ENCODE assay signal across 8 cellular contexts in genomic region chr3:197627160-197627771, GRCh38.
A peak's percentile ranks its signal among the peaks of the same experiment; 100 is the strongest.
DNase-seq lines count a peak whose midpoint lies in the region; ATAC-seq and TF ChIP-seq lines count a peak whose summit lies in the region.
"Not testable (repeated sequence)": the region's sequence is repeated elsewhere in the genome, so short reads cannot be mapped to it uniquely, and the experiment has no call there.

No MANE protein-coding gene starts in this region.

- H3F3A ChIP-seq in PC-9 (ENCODE audit: insufficient read depth, low read depth): not testable (repeated sequence)

- CTCF ChIA-PET in CD4-positive, alpha-beta memory T cell (lab: Charles Lee; ENCODE audit: partially characterized antibody); PC-9 (lab: Charles Lee): not testable (repeated sequence)

- H3K79me2 ChIP-seq in PC-9 (ENCODE audit: low read depth): peaks cover 25% of the 10 kb centered on the region

- DNase-seq in CD4-positive, alpha-beta memory T cell; fibroblast of villous mesenchyme (ENCODE audit: low read depth); stimulated activated naive B cell treated with anti-CD40 and anti-IgM and Interleukin-4, amounts not matched to agents 10 μg/mL and 1 μg/mL and 100 μg/mL, for 72 hours: not testable (repeated sequence)
- peak in 1 of 2 experiments; percentile 48 for DNase-seq in PC-9
- peak; percentile 10 for DNase-seq in activated naive CD8-positive, alpha-beta T cell treated with anti-CD3 and anti-CD28 coated beads, Interleukin-2, amount 50 U/mL, for 24 hours
- peak in 2 of 3 donors; percentile 62 to 83 for DNase-seq in mucosa of descending colon

- not testable (repeated sequence) for H3K4me1 ChIP-seq in CD4-positive, alpha-beta memory T cell (ENCODE audit: insufficient read depth, low read length); PC-9 (replicated peaks; ENCODE audit: insufficient read depth); mucosa of descending colon (ENCODE audit: low read depth)

- not testable (repeated sequence) for H2AFZ ChIP-seq in PC-9

- peak; percentile 45 for ATAC-seq in GM21390 (IDR thresholded peaks at IDR 0.05; ENCODE audit: unreplicated experiment)
- peak; percentile 49 for ATAC-seq in HG03066 (IDR thresholded peaks at IDR 0.05; ENCODE audit: low read depth, unreplicated experiment)
- ATAC-seq in activated naive CD8-positive, alpha-beta T cell treated with anti-CD3 and anti-CD28 coated beads, Interleukin-2, amount 50 U/mL, for 24 hours: peak; percentile 30
- peak; percentile 91 for ATAC-seq in mucosa of descending colon
- peak; percentile 66 to 69 for ATAC-seq in stimulated activated naive B cell treated with anti-CD40 and anti-IgM and Interleukin-4, amounts not matched to agents 10 μg/mL and 1 μg/mL and 100 μg/mL, for 72 hours (replicated peaks)

- POLR2A ChIA-PET in CD4-positive, alpha-beta memory T cell (lab: Charles Lee; ENCODE audit: partially characterized antibody); PC-9 (lab: Charles Lee; ENCODE audit: unreplicated experiment): not testable (repeated sequence)

- H3K9me3 Mint-ChIP-seq in CD4-positive, alpha-beta memory T cell; activated naive CD8-positive, alpha-beta T cell treated with anti-CD3 and anti-CD28 coated beads, Interleukin-2, amount 50 U/mL, for 24 hours; stimulated activated naive B cell treated with anti-CD40 and anti-IgM and Interleukin-4, amounts not matched to agents 10 μg/mL and 1 μg/mL and 100 μg/mL, for 72 hours: not testable (repeated sequence)

- TF ChIP-seq CTCF in PC-9 (conservative IDR thresholded peaks at IDR 0.05); fibroblast of villous mesenchyme (IDR thresholded peaks at IDR 0.05; ENCODE audit: insufficient read depth, low read depth, low read length); mucosa of descending colon (IDR thresholded peaks at IDR 0.05): not testable (repeated sequence)

- H3K27ac ChIP-seq in CD4-positive, alpha-beta memory T cell (ENCODE audit: low read depth, low read length): peak overlapping the region; percentile 56
- H3K27ac ChIP-seq in PC-9: not testable (repeated sequence)

- not testable (repeated sequence) for H3K27me3 ChIP-seq in CD4-positive, alpha-beta memory T cell (ENCODE audit: insufficient read depth, low read length); PC-9 (ENCODE audit: insufficient read depth, low read depth)

- H4K20me1 ChIP-seq in PC-9 (ENCODE audit: insufficient read depth): not testable (repeated sequence)

- peak overlapping the region; percentile 63 to 86 (median 80) for H3K4me3 Mint-ChIP-seq in CD4-positive, alpha-beta memory T cell
- H3K4me3 Mint-ChIP-seq in activated naive CD8-positive, alpha-beta T cell treated with anti-CD3 and anti-CD28 coated beads, Interleukin-2, amount 50 U/mL, for 24 hours: peak overlapping the region; percentile 80
- H3K4me3 Mint-ChIP-seq in stimulated activated naive B cell treated with anti-CD40 and anti-IgM and Interleukin-4, amounts not matched to agents 10 μg/mL and 1 μg/mL and 100 μg/mL, for 72 hours: peak overlapping the region; percentile 36 to 90

- not testable (repeated sequence) for H3K4me1 Mint-ChIP-seq in CD4-positive, alpha-beta memory T cell; activated naive CD8-positive, alpha-beta T cell treated with anti-CD3 and anti-CD28 coated beads, Interleukin-2, amount 50 U/mL, for 24 hours; stimulated activated naive B cell treated with anti-CD40 and anti-IgM and Interleukin-4, amounts not matched to agents 10 μg/mL and 1 μg/mL and 100 μg/mL, for 72 hours

- H3K36me3 Mint-ChIP-seq in CD4-positive, alpha-beta memory T cell; activated naive CD8-positive, alpha-beta T cell treated with anti-CD3 and anti-CD28 coated beads, Interleukin-2, amount 50 U/mL, for 24 hours (ENCODE audit: low read depth); stimulated activated naive B cell treated with anti-CD40 and anti-IgM and Interleukin-4, amounts not matched to agents 10 μg/mL and 1 μg/mL and 100 μg/mL, for 72 hours: not testable (repeated sequence)

- H3K36me3 ChIP-seq in CD4-positive, alpha-beta memory T cell (ENCODE audit: insufficient read depth, low read length); PC-9 (ENCODE audit: low read depth); mucosa of descending colon (ENCODE audit: low read depth): not testable (repeated sequence)

- not testable (repeated sequence) for H3K9me3 ChIP-seq in CD4-positive, alpha-beta memory T cell (ENCODE audit: control insufficient read depth in 1 of 2, low read length in 2 of 2); PC-9 (ENCODE audit: insufficient read depth, low read depth); mucosa of descending colon

- peak overlapping the region in 3 of 7 donors; percentile 44 to 84 (median 67) for H3K27ac Mint-ChIP-seq in CD4-positive, alpha-beta memory T cell
- not testable (repeated sequence) for H3K27ac Mint-ChIP-seq in activated naive CD8-positive, alpha-beta T cell treated with anti-CD3 and anti-CD28 coated beads, Interleukin-2, amount 50 U/mL, for 24 hours; stimulated activated naive B cell treated with anti-CD40 and anti-IgM and Interleukin-4, amounts not matched to agents 10 μg/mL and 1 μg/mL and 100 μg/mL, for 72 hours

- not testable (repeated sequence) for H3K9me2 ChIP-seq in PC-9 (ENCODE audit: insufficient read depth)

- H3K4me3 ChIP-seq in CD4-positive, alpha-beta memory T cell (ENCODE audit: low read length in 2 of 2): peak overlapping the region in 1 of 2 donors; percentile 49
- H3K4me3 ChIP-seq in PC-9: peak overlapping the region; percentile 66
- peak overlapping the region; percentile 68 for H3K4me3 ChIP-seq in fibroblast of villous mesenchyme (ENCODE audit: low read depth, low read length)
- peak overlapping the region; percentile 50 for H3K4me3 ChIP-seq in mucosa of descending colon

- H3K27me3 Mint-ChIP-seq in CD4-positive, alpha-beta memory T cell; activated naive CD8-positive, alpha-beta T cell treated with anti-CD3 and anti-CD28 coated beads, Interleukin-2, amount 50 U/mL, for 24 hours; stimulated activated naive B cell treated with anti-CD40 and anti-IgM and Interleukin-4, amounts not matched to agents 10 μg/mL and 1 μg/mL and 100 μg/mL, for 72 hours: not testable (repeated sequence)

- not testable (repeated sequence) for BruUV-seq in PC-9 (replicated peaks; lab: Mats Ljungman, UMichigan)

- intact Hi-C loops in CD4-positive, alpha-beta memory T cell (cut with micrococcal nuclease); PC-9 (cut with micrococcal nuclease; ENCODE audit: unreplicated experiment); mucosa of descending colon (cut with DNase I, micrococcal nuclease): not testable (repeated sequence)

- peak overlapping the region; percentile 80 for H3K4me2 ChIP-seq in PC-9

Comparison
In these comparisons a context has a peak if more than half of its experiments do, and no peak if none do; other contexts are left out.
1. ATAC-seq: peak in every context shown above with its lines; median percentile 91 in mucosa of descending colon; 68 in stimulated activated naive B cell treated with anti-CD40 and anti-IgM and Interleukin-4, amounts not matched to agents 10 μg/mL and 1 μg/mL and 100 μg/mL, for 72 hours; 49 in HG03066; 45 in GM21390; 30 in activated naive CD8-positive, alpha-beta T cell treated with anti-CD3 and anti-CD28 coated beads, Interleukin-2, amount 50 U/mL, for 24 hours.